18 cellular contexts compared by ENCODE assay signal in genomic region chr1:117970251-117970650, GRCh38.
"Had no signal": no experiment of that assay in that cellular context is flagged by ENCODE, and none has a peak within 500 bp of the region (broad histone marks: within the 10 kb centered on the region; RNA-seq: fewer than 3 reads in every experiment).

No MANE protein-coding gene starts in this region.

- H3K27me3 Mint-ChIP-seq: activated naive CD4-positive, alpha-beta T cell treated with anti-CD3 and anti-CD28 coated beads, Interleukin-2, amount 50 U/mL, for 24 hours; memory B cell had no signal

- DNase-seq: activated B cell treated with CpG ODN at 0.5 μM for 24 hours; activated CD4-positive, alpha-beta T cell treated with anti-CD3 and anti-CD28 coated beads for 48 hours; activated CD8-positive, alpha-beta memory T cell treated with anti-CD3 and anti-CD28 coated beads, Interleukin-2, amount 50 U/mL, for 4 hours; activated CD8-positive, alpha-beta T cell treated with anti-CD3 and anti-CD28 coated beads, Interleukin-2, amount 10 ng/mL, durations not matched to agents 7 days and 5 days; activated effector memory CD4-positive, alpha-beta T cell treated with anti-CD3 and anti-CD28 coated beads, Interleukin-2, amount 50 U/mL, for 16 hours; activated T-cell treated with anti-CD3 and anti-CD28 coated beads, Interleukin-2, amount 50 U/mL, for 48 hours; left ventricle myocardium inferior; naive thymus-derived CD8-positive, alpha-beta T cell; spleen; upper lobe of left lung had no signal

- ATAC-seq: activated CD8-positive, alpha-beta T cell treated with anti-CD3 and anti-CD28 coated beads, Interleukin-2, amount 10 ng/mL, durations not matched to agents 7 days and 5 days; naive thymus-derived CD8-positive, alpha-beta T cell; sciatic nerve had no signal

- H3K27ac Mint-ChIP-seq: activated B cell treated with CpG ODN at 0.5 μM for 24 hours; activated CD8-positive, alpha-beta T cell treated with anti-CD3 and anti-CD28 coated beads, Interleukin-2, amount 10 ng/mL, durations not matched to agents 7 days and 5 days; activated naive CD4-positive, alpha-beta T cell treated with anti-CD3 and anti-CD28 coated beads, Interleukin-2, amount 50 U/mL, for 24 hours; memory B cell; naive thymus-derived CD8-positive, alpha-beta T cell; stimulated activated naive CD8-positive, alpha-beta T cell treated with anti-CD3 and anti-CD28 coated beads, Interleukin-15, Interleukin-2, amounts not matched to agents 100 ng/mL and 50 ng/mL, for 24 hours had no signal

- H3K36me3 Mint-ChIP-seq: activated naive CD4-positive, alpha-beta T cell treated with anti-CD3 and anti-CD28 coated beads, Interleukin-2, amount 50 U/mL, for 24 hours; naive thymus-derived CD8-positive, alpha-beta T cell had no signal

- H3K4me3 ChIP-seq: esophagus muscularis mucosa, hepatocyte, left ventricle myocardium inferior, prostate gland, spleen, suprapubic skin, upper lobe of left lung had no signal

- H3K4me1 ChIP-seq: esophagus muscularis mucosa, left ventricle myocardium inferior, prostate gland, spleen, upper lobe of left lung had no signal

- H3K36me3 ChIP-seq: esophagus muscularis mucosa, left ventricle myocardium inferior, prostate gland, spleen, suprapubic skin, upper lobe of left lung had no signal

- H3K9me3 Mint-ChIP-seq: activated B cell treated with CpG ODN at 0.5 μM for 24 hours; activated naive CD4-positive, alpha-beta T cell treated with anti-CD3 and anti-CD28 coated beads, Interleukin-2, amount 50 U/mL, for 24 hours; naive thymus-derived CD8-positive, alpha-beta T cell; stimulated activated naive CD8-positive, alpha-beta T cell treated with anti-CD3 and anti-CD28 coated beads, Interleukin-15, Interleukin-2, amounts not matched to agents 100 ng/mL and 50 ng/mL, for 24 hours had no signal

- H3K27me3 ChIP-seq: esophagus muscularis mucosa, hepatocyte, spleen, suprapubic skin, upper lobe of left lung had no signal

- H2AFZ ChIP-seq: hepatocyte had no signal

- H3K27ac ChIP-seq: esophagus muscularis mucosa, hepatocyte, left ventricle myocardium inferior, prostate gland, spleen, suprapubic skin, upper lobe of left lung had no signal

- H3K4me3 Mint-ChIP-seq: activated B cell treated with CpG ODN at 0.5 μM for 24 hours; activated CD8-positive, alpha-beta T cell treated with anti-CD3 and anti-CD28 coated beads, Interleukin-2, amount 10 ng/mL, durations not matched to agents 7 days and 5 days; activated naive CD4-positive, alpha-beta T cell treated with anti-CD3 and anti-CD28 coated beads, Interleukin-2, amount 50 U/mL, for 24 hours; memory B cell; naive thymus-derived CD8-positive, alpha-beta T cell; stimulated activated naive CD8-positive, alpha-beta T cell treated with anti-CD3 and anti-CD28 coated beads, Interleukin-15, Interleukin-2, amounts not matched to agents 100 ng/mL and 50 ng/mL, for 24 hours had no signal

- H3K9me3 ChIP-seq: esophagus muscularis mucosa, left ventricle myocardium inferior, prostate gland, spleen, suprapubic skin, upper lobe of left lung had no signal
